In genomic region chr14:90384543-90384911, GRCh38 we compare ENCODE assay signal across 1 cellular context.
TF ChIP-seq lines count a peak whose summit lies in the region.

No MANE protein-coding gene starts in this region.

TF ChIP-seq in HEK293, 187 proteins besides CTCF, POLR2A, EP300 and RAD21 (continued from another document):
- TF ChIP-seq PRDM6 (tag by site-specific recombination; IDR thresholded peaks at IDR 0.05) (0 out of 2 replicates have a peak, but pooled peaks have one; percentile 28), FEZF1 (tag by site-specific recombination; IDR thresholded peaks at IDR 0.05) (no peak), ZBTB26 (tag by site-specific recombination; optimal IDR thresholded peaks at IDR 0.05) (no peak)
